Comparison of ENCODE assay signal across 13 cellular contexts in genomic region chr17:60087882-60088669, GRCh38. TPM values are rescaled to one million over a fixed set of nuclear protein-coding genes. Genes with fewer than 3 reads are reported as not detected.
DNase-seq lines count a peak whose midpoint lies in the region; ATAC-seq, FAIRE-seq and TF ChIP-seq lines count a peak whose summit lies in the region.
"Had no signal": no experiment of that assay in that cellular context is flagged by ENCODE, and none has a peak within 500 bp of the region (broad histone marks: within the 10 kb centered on the region; RNA-seq: fewer than 3 reads in every experiment).

No MANE protein-coding gene starts in this region.

- H4K20me1 ChIP-seq in mammary epithelial cell (ENCODE audit: insufficient read depth, low read length) (no peaks in the 10 kb centered on the region), astrocyte (ENCODE audit: insufficient read depth, low read length) (no peaks in the 10 kb centered on the region)

- H3K79me2 ChIP-seq in mammary epithelial cell (ENCODE audit: insufficient read depth, low read length) (peaks cover 5% of the 10 kb centered on the region), astrocyte (ENCODE audit: insufficient read depth, low read length) (no peaks in the 10 kb centered on the region)

- peaks cover 20% of the 10 kb centered on the region for H3K36me3 Mint-ChIP-seq in MCF 10A (ENCODE audit: insufficient read depth, unreplicated experiment)
- H3K36me3 Mint-ChIP-seq in astrocyte (ENCODE audit: low read depth, unreplicated experiment): peaks cover 2% of the 10 kb centered on the region
- H3K36me3 Mint-ChIP-seq in CD4-positive, alpha-beta memory T cell: peaks cover 0 to 4% of the 10 kb centered on the region in 2 donors

- H3K27ac ChIP-seq in mammary epithelial cell (ENCODE audit: insufficient read depth, low read depth, low read length) (no peak overlapping the region), astrocyte (ENCODE audit: low read depth, low read length) (no peak overlapping the region)
- no peak overlapping the region for H3K27ac ChIP-seq in CD4-positive, alpha-beta memory T cell (ENCODE audit: low read depth, low read length)

- no peaks in the 10 kb centered on the region for H3K36me3 ChIP-seq in mammary epithelial cell (ENCODE audit: insufficient read depth, low read length)
- H3K36me3 ChIP-seq in astrocyte (ENCODE audit: insufficient read depth, low read length): no peaks in the 10 kb centered on the region
- no peaks in the 10 kb centered on the region for H3K36me3 ChIP-seq in CD4-positive, alpha-beta memory T cell (ENCODE audit: insufficient read depth, low read length)

- DNase-seq in MCF 10A (ENCODE audit: unreplicated experiment): peak; percentile 95
- DNase-seq in mammary epithelial cell: no peak
- DNase-seq in astrocyte (ENCODE audit: low read depth): peak; percentile 57
- peak; percentile 31 to 40 for DNase-seq in left colon
- DNase-seq in stimulated activated CD4-positive, alpha-beta T cell treated with anti-CD3 and anti-CD28 coated beads, Interleukin-2, amount 100 ng/mL, for 48 hours: no peak
- no peak for DNase-seq in stimulated activated naive CD4-positive, alpha-beta T cell treated with Interleukin-2 at 50 U/mL for 16 hours (lab: John Stamatoyannopoulos, UW)
- DNase-seq in CD4-positive, alpha-beta memory T cell: no peak
- DNase-seq: effector memory CD8-positive, alpha-beta T cell; NCI-H446 treated with DMSO at 0.1 percent for 48 hours had no signal

- H2AFZ ChIP-seq in mammary epithelial cell (ENCODE audit: low read depth, low read length): no peak overlapping the region
- peak overlapping the region; percentile 5 for H2AFZ ChIP-seq in astrocyte (ENCODE audit: low read depth, low read length)

- dilution Hi-C loops in mammary epithelial cell (cut with HindIII; ENCODE audit: low sequenced_read_pairs): no loop called here

- in situ Hi-C loops in mammary epithelial cell (cut with MboI; ENCODE audit: low sequenced_read_pairs in 2 of 2): no loop called here

- CTCF ChIA-PET in MCF 10A (lab: Yijun Ruan, JAX) (interaction anchor here (0.9 kb wide), 1 partner anchor 10 kb away, joined by 4 read pairs; no protein-coding TSS in a partner anchor), mammary epithelial cell (lab: Charles Lee; ENCODE audit: low non-redundant PET) (no interaction called here)
- CTCF ChIA-PET in CD4-positive, alpha-beta memory T cell (lab: Charles Lee; ENCODE audit: partially characterized antibody): no interaction called here

- WGBS in mammary epithelial cell (ENCODE audit: low coverage, missing lambda C conversion rate): 83% methylated on average over 5 of the region's 6 CpGs

- H3K4me3 Mint-ChIP-seq in MCF 10A (ENCODE audit: unreplicated experiment) (peak overlapping the region; percentile 71), astrocyte (ENCODE audit: unreplicated experiment) (peak overlapping the region; percentile 75)
- no peak overlapping the region for H3K4me3 Mint-ChIP-seq in CD4-positive, alpha-beta memory T cell
- H3K4me3 Mint-ChIP-seq: activated T-helper 1 cell treated with anti-CD3 and anti-CD28 coated beads, Interleukin-12 subunit alpha, Interleukin-12 subunit beta, Interleukin-2, Interleukin-4 antibody, amounts not matched to agents 30 ng/mL and 10 ng/mL and 1 ng/mL, durations not matched to agents 14 hours and 24 hours and 36 hours; effector memory CD8-positive, alpha-beta T cell had no signal

- H3K9ac ChIP-seq in mammary epithelial cell (ENCODE audit: insufficient read depth, low read length) (no peak overlapping the region), astrocyte (ENCODE audit: low read length) (no peak overlapping the region)

- H3K9me3 ChIP-seq in mammary epithelial cell (replicated peaks; ENCODE audit: insufficient read depth, low read length): no peaks in the 10 kb centered on the region
- H3K9me3 ChIP-seq in astrocyte (ENCODE audit: insufficient read depth, low read depth, low read length): no peaks in the 10 kb centered on the region
- H3K9me3 ChIP-seq in CD4-positive, alpha-beta memory T cell (ENCODE audit: control insufficient read depth in 1 of 2, low read length in 2 of 2): no peaks in the 10 kb centered on the region

- no peak for TF ChIP-seq CTCF in MCF 10A (IDR thresholded peaks at IDR 0.05; ENCODE audit: unreplicated experiment)
- no peak for TF ChIP-seq CTCF in mammary epithelial cell (conservative IDR thresholded peaks at IDR 0.05 in 1 of 2, IDR thresholded peaks at IDR 0.05 in 1 of 2; ENCODE audit: extremely low read depth in 1 of 2, insufficient read depth in 1 of 2, low read depth in 1 of 2, low read length in 2 of 2)
- no peak for TF ChIP-seq CTCF in astrocyte (IDR thresholded peaks at IDR 0.05; ENCODE audit: insufficient read depth, low read depth, low read length)

- ATAC-seq in left colon (peak; percentile 90), HG02588 (IDR thresholded peaks at IDR 0.05; ENCODE audit: unreplicated experiment) (no peak)
- ATAC-seq: effector memory CD8-positive, alpha-beta T cell had no signal

- peaks cover 5% of the 10 kb centered on the region for H3K4me1 ChIP-seq in mammary epithelial cell (ENCODE audit: insufficient read depth, low read length)
- H3K4me1 ChIP-seq in astrocyte (ENCODE audit: insufficient read depth, low read length): peaks cover 30% of the 10 kb centered on the region
- H3K4me1 ChIP-seq in CD4-positive, alpha-beta memory T cell (ENCODE audit: insufficient read depth, low read length): no peaks in the 10 kb centered on the region

- BruUV-seq in MCF 10A (replicated peaks; lab: Mats Ljungman, UMichigan) (TSS peak; percentile 75), mammary epithelial cell (replicated peaks; lab: Mats Ljungman, UMichigan) (no TSS peak)

- H3K9me3 Mint-ChIP-seq in MCF 10A (ENCODE audit: unreplicated experiment) (peaks cover 6% of the 10 kb centered on the region), astrocyte (ENCODE audit: unreplicated experiment) (peaks cover 2% of the 10 kb centered on the region)
- peaks cover 0 to 13% (median 8%) of the 10 kb centered on the region in 8 donors for H3K9me3 Mint-ChIP-seq in CD4-positive, alpha-beta memory T cell

- no peaks in the 10 kb centered on the region for H3K27me3 ChIP-seq in mammary epithelial cell (ENCODE audit: insufficient read depth, low read length)
- no peaks in the 10 kb centered on the region for H3K27me3 ChIP-seq in astrocyte (ENCODE audit: insufficient read depth, low read length)
- H3K27me3 ChIP-seq in CD4-positive, alpha-beta memory T cell (ENCODE audit: insufficient read depth, low read length): no peaks in the 10 kb centered on the region

- H3K4me3 ChIP-seq in mammary epithelial cell (replicated peaks in 1 of 3; ENCODE audit: insufficient read depth in 1 of 3, low read depth in 2 of 3, low read length in 3 of 3): no peak overlapping the region
- H3K4me3 ChIP-seq in astrocyte (ENCODE audit: insufficient read depth, low read depth, low read length): no peak overlapping the region
- H3K4me3 ChIP-seq in CD4-positive, alpha-beta memory T cell (ENCODE audit: low read length in 2 of 2): no peak overlapping the region
- H3K4me3 ChIP-seq: lung had no signal

- POLR2A ChIA-PET in MCF 10A (lab: Yijun Ruan, JAX): interaction anchor here (0.7 to 2.3 kb wide), 6 partner anchors 8 to 466 kb away, joined by 3 to 20 read pairs (median 4); partner anchors contain the start of gene HEATR6
- POLR2A ChIA-PET in CD4-positive, alpha-beta memory T cell (lab: Charles Lee; ENCODE audit: partially characterized antibody): no interaction called here

- H3K4me1 Mint-ChIP-seq in MCF 10A (ENCODE audit: insufficient read depth, unreplicated experiment): peaks cover 29% of the 10 kb centered on the region
- H3K4me1 Mint-ChIP-seq in astrocyte (ENCODE audit: low read depth, unreplicated experiment): peaks cover 34% of the 10 kb centered on the region
- H3K4me1 Mint-ChIP-seq in CD4-positive, alpha-beta memory T cell: peaks cover 0 to 2% (median 0%) of the 10 kb centered on the region in 4 donors

- H3K27ac Mint-ChIP-seq in MCF 10A (ENCODE audit: low read depth, unreplicated experiment) (peak overlapping the region; percentile 64), astrocyte (ENCODE audit: unreplicated experiment) (peak overlapping the region; percentile 85)
- no peak overlapping the region for H3K27ac Mint-ChIP-seq in CD4-positive, alpha-beta memory T cell
- H3K27ac Mint-ChIP-seq: activated T-helper 1 cell treated with anti-CD3 and anti-CD28 coated beads, Interleukin-12 subunit alpha, Interleukin-12 subunit beta, Interleukin-2, Interleukin-4 antibody, amounts not matched to agents 30 ng/mL and 10 ng/mL and 1 ng/mL, durations not matched to agents 14 hours and 24 hours and 36 hours; effector memory CD8-positive, alpha-beta T cell had no signal

- H3K27me3 Mint-ChIP-seq in MCF 10A (ENCODE audit: insufficient read depth, unreplicated experiment): no peaks in the 10 kb centered on the region
- H3K27me3 Mint-ChIP-seq in astrocyte (ENCODE audit: low read depth, unreplicated experiment): no peaks in the 10 kb centered on the region
- H3K27me3 Mint-ChIP-seq in CD4-positive, alpha-beta memory T cell: peaks cover 6 to 11% of the 10 kb centered on the region in 2 donors

- H3K4me2 ChIP-seq in mammary epithelial cell (ENCODE audit: insufficient read depth, low read depth, low read length) (no peak overlapping the region), astrocyte (ENCODE audit: low read length) (peak overlapping the region; percentile 68)

- FAIRE-seq in astrocyte (lab: Jason Lieb, UNC): peak; percentile 17
- FAIRE-seq: A204.1 had no signal

- intact Hi-C loops in MCF 10A (cut with micrococcal nuclease): no loop called here
- intact Hi-C loops in mammary epithelial cell (cut with micrococcal nuclease): loop anchor here (10.0 kb wide), 1 partner anchor 47 kb away; no protein-coding TSS in a partner anchor
- intact Hi-C loops in left colon (cut with DNase I, micrococcal nuclease): no loop called here
- intact Hi-C loops in CD4-positive, alpha-beta memory T cell (cut with micrococcal nuclease): no loop called here

RNA-seq across cellular contexts. Expression of gene HEATR6, which starts 9.4 kb away (rescaled TPM):
- total RNA-seq in MCF 10A (2022) (20.7 and 23.5 TPM in 2 replicates), mammary epithelial cell (10 to 100 TPM; 20.4 to 21.5 TPM), astrocyte (14.9 and 21.7 TPM in 2 replicates), left colon (1 to 10 TPM; 9.1 to 9.4 TPM)
- 17.3 TPM for polyA plus RNA-seq in mammary epithelial cell
- polyA minus RNA-seq in mammary epithelial cell: 15.6 TPM
- total RNA-seq in CD4-positive, alpha-beta memory T cell: 10 to 100 TPM; 18.7 to 23.5 TPM
- polyA plus RNA-seq in CD4-positive, alpha-beta memory T cell: 10 to 100 TPM; 10.5 to 16.5 TPM

Comparison
In these comparisons a context has a peak if more than half of its experiments do, and no peak if none do; other contexts are left out.
1. DNase-seq: peak in MCF 10A (single experiment), astrocyte (single experiment) and left colon (2 of 2); none in mammary epithelial cell (single experiment), stimulated activated CD4-positive, alpha-beta T cell treated with anti-CD3 and anti-CD28 coated beads, Interleukin-2, amount 100 ng/mL, for 48 hours (0 of 2), stimulated activated naive CD4-positive, alpha-beta T cell treated with Interleukin-2 at 50 U/mL for 16 hours (single experiment) and CD4-positive, alpha-beta memory T cell (0 of 5).
2. H3K27ac Mint-ChIP-seq: peak in MCF 10A (single experiment) and astrocyte (single experiment); none in CD4-positive, alpha-beta memory T cell (0 of 7).
3. H3K4me3 Mint-ChIP-seq: peak in MCF 10A (single experiment) and astrocyte (single experiment); none in CD4-positive, alpha-beta memory T cell (0 of 8).